1 cellular context compared by ENCODE assay signal in the genomic region with DNA sequence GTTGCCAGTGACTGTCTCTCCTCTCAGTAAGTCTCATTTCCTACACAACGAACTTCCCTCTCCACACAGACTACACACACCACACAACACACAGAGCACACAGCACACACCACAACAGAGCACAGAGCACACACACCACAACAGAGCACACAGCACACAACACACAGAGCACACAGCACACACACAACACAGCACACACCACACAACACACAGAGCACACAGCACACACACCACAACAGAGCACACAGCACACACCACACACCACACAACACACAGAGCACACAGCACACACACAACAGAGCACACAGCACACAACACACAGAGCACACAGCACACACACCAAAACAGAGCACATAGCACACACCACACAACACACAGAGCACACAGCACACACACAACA.
A peak's percentile ranks its signal among the peaks of the same experiment; 100 is the strongest.
TF ChIP-seq lines count a peak whose summit lies in the region.

No MANE protein-coding gene starts in this region.

TF ChIP-seq in HepG2, 621 proteins besides CTCF, POLR2A, EP300 and RAD21:
- TF ChIP-seq, protein P1, sequence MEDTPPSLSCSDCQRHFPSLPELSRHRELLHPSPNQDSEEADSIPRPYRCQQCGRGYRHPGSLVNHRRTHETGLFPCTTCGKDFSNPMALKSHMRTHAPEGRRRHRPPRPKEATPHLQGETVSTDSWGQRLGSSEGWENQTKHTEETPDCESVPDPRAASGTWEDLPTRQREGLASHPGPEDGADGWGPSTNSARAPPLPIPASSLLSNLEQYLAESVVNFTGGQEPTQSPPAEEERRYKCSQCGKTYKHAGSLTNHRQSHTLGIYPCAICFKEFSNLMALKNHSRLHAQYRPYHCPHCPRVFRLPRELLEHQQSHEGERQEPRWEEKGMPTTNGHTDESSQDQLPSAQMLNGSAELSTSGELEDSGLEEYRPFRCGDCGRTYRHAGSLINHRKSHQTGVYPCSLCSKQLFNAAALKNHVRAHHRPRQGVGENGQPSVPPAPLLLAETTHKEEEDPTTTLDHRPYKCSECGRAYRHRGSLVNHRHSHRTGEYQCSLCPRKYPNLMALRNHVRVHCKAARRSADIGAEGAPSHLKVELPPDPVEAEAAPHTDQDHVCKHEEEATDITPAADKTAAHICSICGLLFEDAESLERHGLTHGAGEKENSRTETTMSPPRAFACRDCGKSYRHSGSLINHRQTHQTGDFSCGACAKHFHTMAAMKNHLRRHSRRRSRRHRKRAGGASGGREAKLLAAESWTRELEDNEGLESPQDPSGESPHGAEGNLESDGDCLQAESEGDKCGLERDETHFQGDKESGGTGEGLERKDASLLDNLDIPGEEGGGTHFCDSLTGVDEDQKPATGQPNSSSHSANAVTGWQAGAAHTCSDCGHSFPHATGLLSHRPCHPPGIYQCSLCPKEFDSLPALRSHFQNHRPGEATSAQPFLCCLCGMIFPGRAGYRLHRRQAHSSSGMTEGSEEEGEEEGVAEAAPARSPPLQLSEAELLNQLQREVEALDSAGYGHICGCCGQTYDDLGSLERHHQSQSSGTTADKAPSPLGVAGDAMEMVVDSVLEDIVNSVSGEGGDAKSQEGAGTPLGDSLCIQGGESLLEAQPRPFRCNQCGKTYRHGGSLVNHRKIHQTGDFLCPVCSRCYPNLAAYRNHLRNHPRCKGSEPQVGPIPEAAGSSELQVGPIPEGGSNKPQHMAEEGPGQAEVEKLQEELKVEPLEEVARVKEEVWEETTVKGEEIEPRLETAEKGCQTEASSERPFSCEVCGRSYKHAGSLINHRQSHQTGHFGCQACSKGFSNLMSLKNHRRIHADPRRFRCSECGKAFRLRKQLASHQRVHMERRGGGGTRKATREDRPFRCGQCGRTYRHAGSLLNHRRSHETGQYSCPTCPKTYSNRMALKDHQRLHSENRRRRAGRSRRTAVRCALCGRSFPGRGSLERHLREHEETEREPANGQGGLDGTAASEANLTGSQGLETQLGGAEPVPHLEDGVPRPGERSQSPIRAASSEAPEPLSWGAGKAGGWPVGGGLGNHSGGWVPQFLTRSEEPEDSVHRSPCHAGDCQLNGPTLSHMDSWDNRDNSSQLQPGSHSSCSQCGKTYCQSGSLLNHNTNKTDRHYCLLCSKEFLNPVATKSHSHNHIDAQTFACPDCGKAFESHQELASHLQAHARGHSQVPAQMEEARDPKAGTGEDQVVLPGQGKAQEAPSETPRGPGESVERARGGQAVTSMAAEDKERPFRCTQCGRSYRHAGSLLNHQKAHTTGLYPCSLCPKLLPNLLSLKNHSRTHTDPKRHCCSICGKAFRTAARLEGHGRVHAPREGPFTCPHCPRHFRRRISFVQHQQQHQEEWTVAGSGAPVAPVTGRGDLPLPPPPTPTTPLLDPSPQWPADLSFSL (CRISPR knock-in tag; IDR thresholded peaks at IDR 0.05), result peak; percentile 94
